29 cellular contexts compared by ENCODE assay signal in the genomic region with DNA sequence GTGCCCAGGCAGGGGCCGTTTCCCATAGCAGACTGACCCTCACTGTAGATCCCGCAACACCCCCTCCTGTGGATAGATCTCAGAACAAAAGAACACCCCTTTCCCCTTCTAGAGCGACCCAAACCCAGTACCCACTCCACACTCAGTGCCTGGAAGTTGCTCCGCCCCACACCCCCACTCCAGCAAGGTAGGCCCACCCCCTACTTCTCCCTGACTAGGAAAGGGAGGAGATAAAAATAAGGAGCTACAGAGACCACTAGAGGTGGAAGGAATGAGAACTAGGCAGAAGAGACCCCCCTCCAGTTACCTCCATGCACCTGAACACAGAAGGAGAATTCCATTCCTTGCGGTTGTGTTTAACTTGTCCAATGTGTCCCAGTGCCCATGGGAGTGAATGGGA.
"Had no signal": no experiment of that assay in that cellular context is flagged by ENCODE, and none has a peak within 500 bp of the region (broad histone marks: within the 10 kb centered on the region; RNA-seq: fewer than 3 reads in every experiment).

No MANE protein-coding gene starts in this region.

- H3K4me1 Mint-ChIP-seq: activated CD4-positive, alpha-beta T cell treated with anti-CD3 and anti-CD28 coated beads, Interleukin-2, amount 10 ng/mL, durations not matched to agents 7 days and 5 days; central memory CD8-positive, alpha-beta T cell; natural killer cell; stimulated activated effector memory CD8-positive, alpha-beta T cell treated with anti-CD3 and anti-CD28 coated beads, Interleukin-12 subunit alpha, Interleukin-12 subunit beta, amount 100 ng/mL, for 72 hours had no signal

- H3K4me3 ChIP-seq: gastrocnemius medialis, lower lobe of right lung, ovary, prostate gland, sigmoid colon, upper lobe of left lung had no signal

- H3K27ac Mint-ChIP-seq: activated CD4-positive, alpha-beta T cell treated with anti-CD3 and anti-CD28 coated beads, Interleukin-2, amount 10 ng/mL, durations not matched to agents 7 days and 5 days; activated CD8-positive, alpha-beta T cell treated with anti-CD3 and anti-CD28 coated beads for 36 hours; activated naive CD8-positive, alpha-beta T cell; activated T-helper 2 cell treated with anti-CD3 and anti-CD28 coated beads, Interferon-gamma antibody, Interleukin-2, Interleukin-4, amounts not matched to agents 10 μg/mL and 5 μg/mL and 100 μg/mL, durations not matched to agents 14 hours and 24 hours and 36 hours; dendritic cell treated with granulocyte-macrophage colony-stimulating factor and Interleukin-4, amounts not matched to agents 40 ng/mL and 50 ng/mL, for 4 days; natural killer cell; stimulated activated effector memory CD8-positive, alpha-beta T cell treated with anti-CD3 and anti-CD28 coated beads, Interleukin-12 subunit alpha, Interleukin-12 subunit beta, amount 100 ng/mL, for 72 hours; stimulated activated naive CD8-positive, alpha-beta T cell treated with anti-CD3 and anti-CD28 coated beads, Interleukin-15, Interleukin-2, amounts not matched to agents 100 ng/mL and 50 ng/mL, for 24 hours; T-helper 1 cell treated with Interleukin-12 subunit alpha and Interleukin-12 subunit beta and Interleukin-4 antibody, amounts not matched to agents 30 μg/mL and 1 μg/mL, for 36 hours had no signal

- H3K27ac ChIP-seq: gastrocnemius medialis, lower lobe of right lung, ovary, prostate gland, sigmoid colon, upper lobe of left lung, WERI-Rb-1 had no signal

- ATAC-seq: activated CD8-positive, alpha-beta T cell treated with anti-CD3 and anti-CD28 coated beads for 36 hours; activated T-cell treated with anti-CD3 and anti-CD28 coated beads, Interleukin-2, amount 50 U/mL, for 4 hours; gastrocnemius medialis; lower lobe of right lung; natural killer cell; stimulated activated effector memory CD8-positive, alpha-beta T cell treated with anti-CD3 and anti-CD28 coated beads, Interleukin-12 subunit alpha, Interleukin-12 subunit beta, amount 100 ng/mL, for 72 hours had no signal

- H3K9me3 ChIP-seq: gastrocnemius medialis, lower lobe of right lung, ovary, prostate gland, sigmoid colon, upper lobe of left lung had no signal

- DNase-seq: activated CD4-positive, alpha-beta T cell treated with anti-CD3 and anti-CD28 coated beads, Interleukin-2, amount 10 ng/mL, durations not matched to agents 7 days and 5 days; activated CD4-positive, CD25-positive, alpha-beta regulatory T cell treated with anti-CD3 and anti-CD28 coated beads, Interleukin-2, amount 50 U/mL, for 72 hours; activated CD8-positive, alpha-beta T cell treated with anti-CD3 and anti-CD28 coated beads for 36 hours; activated T-cell treated with anti-CD3 and anti-CD28 coated beads, Interleukin-2, amount 50 U/mL, for 4 hours; anterior cingulate cortex; gastrocnemius medialis; head of caudate nucleus; hypothalamus; lower lobe of right lung; mesenchymal stem cell; natural killer cell; ovary; retina; sigmoid colon; small intestine; stimulated activated CD4-positive, alpha-beta T cell treated with anti-CD3 and anti-CD28 coated beads, Interleukin-4, amount 100 ng/mL, for 24 hours; substantia nigra; SW 1271; T-helper 9 cell; WERI-Rb-1 had no signal

- H3K36me3 ChIP-seq: ovary, prostate gland, WERI-Rb-1 had no signal

- H3K36me3 Mint-ChIP-seq: natural killer cell; stimulated activated effector memory CD8-positive, alpha-beta T cell treated with anti-CD3 and anti-CD28 coated beads, Interleukin-12 subunit alpha, Interleukin-12 subunit beta, amount 100 ng/mL, for 72 hours had no signal

- H3K4me3 Mint-ChIP-seq: activated CD4-positive, alpha-beta T cell treated with anti-CD3 and anti-CD28 coated beads, Interleukin-2, amount 10 ng/mL, durations not matched to agents 7 days and 5 days; activated CD8-positive, alpha-beta T cell treated with anti-CD3 and anti-CD28 coated beads for 36 hours; activated naive CD8-positive, alpha-beta T cell; activated T-cell treated with anti-CD3 and anti-CD28 coated beads, Interleukin-2, amount 50 U/mL, for 4 hours; central memory CD8-positive, alpha-beta T cell; dendritic cell treated with granulocyte-macrophage colony-stimulating factor and Interleukin-4, amounts not matched to agents 40 ng/mL and 50 ng/mL, for 4 days; natural killer cell; stimulated activated effector memory CD8-positive, alpha-beta T cell treated with anti-CD3 and anti-CD28 coated beads, Interleukin-12 subunit alpha, Interleukin-12 subunit beta, amount 100 ng/mL, for 72 hours; stimulated activated naive CD8-positive, alpha-beta T cell treated with anti-CD3 and anti-CD28 coated beads, Interleukin-15, Interleukin-2, amounts not matched to agents 100 ng/mL and 50 ng/mL, for 24 hours; T-helper 1 cell treated with Interleukin-12 subunit alpha and Interleukin-12 subunit beta and Interleukin-4 antibody, amounts not matched to agents 30 μg/mL and 1 μg/mL, for 36 hours had no signal

- H3K27me3 Mint-ChIP-seq: activated CD4-positive, alpha-beta T cell treated with anti-CD3 and anti-CD28 coated beads, Interleukin-2, amount 10 ng/mL, durations not matched to agents 7 days and 5 days; activated CD8-positive, alpha-beta T cell treated with anti-CD3 and anti-CD28 coated beads for 36 hours; activated naive CD8-positive, alpha-beta T cell; central memory CD8-positive, alpha-beta T cell; stimulated activated naive CD8-positive, alpha-beta T cell treated with anti-CD3 and anti-CD28 coated beads, Interleukin-15, Interleukin-2, amounts not matched to agents 100 ng/mL and 50 ng/mL, for 24 hours had no signal

- H3K27me3 ChIP-seq: gastrocnemius medialis, ovary, sigmoid colon, upper lobe of left lung had no signal

- H3K4me1 ChIP-seq: lower lobe of right lung, prostate gland, sigmoid colon had no signal

- H3K9me3 Mint-ChIP-seq: activated CD4-positive, alpha-beta T cell treated with anti-CD3 and anti-CD28 coated beads, Interleukin-2, amount 10 ng/mL, durations not matched to agents 7 days and 5 days; activated CD8-positive, alpha-beta T cell treated with anti-CD3 and anti-CD28 coated beads for 36 hours; activated T-cell treated with anti-CD3 and anti-CD28 coated beads, Interleukin-2, amount 50 U/mL, for 4 hours; activated T-helper 2 cell treated with anti-CD3 and anti-CD28 coated beads, Interferon-gamma antibody, Interleukin-2, Interleukin-4, amounts not matched to agents 10 μg/mL and 5 μg/mL and 100 μg/mL, durations not matched to agents 14 hours and 24 hours and 36 hours; central memory CD8-positive, alpha-beta T cell; dendritic cell treated with granulocyte-macrophage colony-stimulating factor and Interleukin-4, amounts not matched to agents 40 ng/mL and 50 ng/mL, for 4 days; natural killer cell; stimulated activated effector memory CD8-positive, alpha-beta T cell treated with anti-CD3 and anti-CD28 coated beads, Interleukin-12 subunit alpha, Interleukin-12 subunit beta, amount 100 ng/mL, for 72 hours; stimulated activated naive CD8-positive, alpha-beta T cell treated with anti-CD3 and anti-CD28 coated beads, Interleukin-15, Interleukin-2, amounts not matched to agents 100 ng/mL and 50 ng/mL, for 24 hours; T-helper 1 cell treated with Interleukin-12 subunit alpha and Interleukin-12 subunit beta and Interleukin-4 antibody, amounts not matched to agents 30 μg/mL and 1 μg/mL, for 36 hours had no signal
